ENCODE assay signal across 27 cellular contexts in genomic region chr7:134440476-134440875, GRCh38.
"Had no signal": no experiment of that assay in that cellular context is flagged by ENCODE, and none has a peak within 500 bp of the region (broad histone marks: within the 10 kb centered on the region; RNA-seq: fewer than 3 reads in every experiment).

No MANE protein-coding gene starts in this region.

- H3K27me3 ChIP-seq: heart right ventricle, hepatocyte, neural progenitor cell, neutrophil, suprapubic skin, tibial artery, upper lobe of right lung, uterus had no signal

- H3K9ac ChIP-seq: neural progenitor cell, parathyroid adenoma had no signal

- H3K9me3 Mint-ChIP-seq: stimulated activated effector memory CD8-positive, alpha-beta T cell treated with anti-CD3 and anti-CD28 coated beads, Interleukin-12 subunit alpha, Interleukin-12 subunit beta, amount 100 ng/mL, for 72 hours; stimulated activated naive CD8-positive, alpha-beta T cell treated with anti-CD3 and anti-CD28 coated beads, Interleukin-15, Interleukin-2, amounts not matched to agents 100 ng/mL and 50 ng/mL, for 24 hours had no signal

- DNase-seq: islet precursor cell; lower lobe of right lung; mammary epithelial cell; mesenchymal stem cell; naive thymus-derived CD8-positive, alpha-beta T cell; nephron progenitor cell; occipital lobe; psoas muscle; stimulated activated CD4-positive, alpha-beta T cell treated with anti-CD3 and anti-CD28 coated beads, Interleukin-12 subunit alpha, Interleukin-12 subunit beta, amount 100 ng/mL, for 4 hours; stimulated activated CD4-positive, alpha-beta T cell treated with anti-CD3 and anti-CD28 coated beads, Interleukin-15, amount 100 ng/mL, for 24 hours; stimulated activated CD4-positive, alpha-beta T cell treated with anti-CD3 and anti-CD28 coated beads, Interleukin-2, amount 100 ng/mL, for 24 hours; stimulated activated CD4-positive, alpha-beta T cell treated with anti-CD3 and anti-CD28 coated beads, Interleukin-4, amount 100 ng/mL, for 24 hours; stimulated activated naive CD4-positive, alpha-beta T cell; tibial artery; upper lobe of right lung; uterus had no signal

- ATAC-seq: lower lobe of right lung; naive thymus-derived CD8-positive, alpha-beta T cell; psoas muscle; sciatic nerve; stimulated activated effector memory CD8-positive, alpha-beta T cell treated with anti-CD3 and anti-CD28 coated beads, Interleukin-12 subunit alpha, Interleukin-12 subunit beta, amount 100 ng/mL, for 72 hours; upper lobe of right lung had no signal

- H3K4me2 ChIP-seq: hepatocyte, neural progenitor cell had no signal

- H3K27me3 Mint-ChIP-seq: naive thymus-derived CD8-positive, alpha-beta T cell; stimulated activated naive CD8-positive, alpha-beta T cell treated with anti-CD3 and anti-CD28 coated beads, Interleukin-15, Interleukin-2, amounts not matched to agents 100 ng/mL and 50 ng/mL, for 24 hours had no signal

- H3K27ac ChIP-seq: hepatocyte, lower lobe of right lung, neural progenitor cell, neutrophil, parathyroid adenoma, psoas muscle, skin epidermis, suprapubic skin, thoracic aorta, tibial artery, upper lobe of right lung, uterus had no signal

- H3K4me3 Mint-ChIP-seq: naive thymus-derived CD8-positive, alpha-beta T cell; nephron progenitor cell; neural progenitor cell; stimulated activated effector memory CD8-positive, alpha-beta T cell treated with anti-CD3 and anti-CD28 coated beads, Interleukin-12 subunit alpha, Interleukin-12 subunit beta, amount 100 ng/mL, for 72 hours; stimulated activated naive CD8-positive, alpha-beta T cell treated with anti-CD3 and anti-CD28 coated beads, Interleukin-15, Interleukin-2, amounts not matched to agents 100 ng/mL and 50 ng/mL, for 24 hours had no signal

- H3K4me1 ChIP-seq: lower lobe of right lung, neural progenitor cell, tibial artery, upper lobe of right lung, uterus had no signal

- H3K4me1 Mint-ChIP-seq: neural progenitor cell; stimulated activated effector memory CD8-positive, alpha-beta T cell treated with anti-CD3 and anti-CD28 coated beads, Interleukin-12 subunit alpha, Interleukin-12 subunit beta, amount 100 ng/mL, for 72 hours had no signal

- H3K36me3 ChIP-seq: neural progenitor cell, neutrophil, uterus had no signal

- H3K4me3 ChIP-seq: heart right ventricle, hepatocyte, lower lobe of right lung, neural progenitor cell, psoas muscle, skin epidermis, suprapubic skin, thoracic aorta, tibial artery, upper lobe of right lung, uterus had no signal

- H3K27ac Mint-ChIP-seq: naive thymus-derived CD8-positive, alpha-beta T cell; nephron progenitor cell; neural progenitor cell; stimulated activated effector memory CD8-positive, alpha-beta T cell treated with anti-CD3 and anti-CD28 coated beads, Interleukin-12 subunit alpha, Interleukin-12 subunit beta, amount 100 ng/mL, for 72 hours; stimulated activated naive CD8-positive, alpha-beta T cell treated with anti-CD3 and anti-CD28 coated beads, Interleukin-15, Interleukin-2, amounts not matched to agents 100 ng/mL and 50 ng/mL, for 24 hours had no signal

- H3K9me3 ChIP-seq: neutrophil, psoas muscle, suprapubic skin, thoracic aorta, tibial artery, upper lobe of right lung, uterus had no signal
